17 cellular contexts compared by ENCODE assay signal in genomic region chr7:70764701-70765208, GRCh38.
DNase-seq lines count a peak whose midpoint lies in the region; ATAC-seq and TF ChIP-seq lines count a peak whose summit lies in the region.
"Had no signal": no experiment of that assay in that cellular context is flagged by ENCODE, and none has a peak within 500 bp of the region (broad histone marks: within the 10 kb centered on the region; RNA-seq: fewer than 3 reads in every experiment).

No MANE protein-coding gene starts in this region.

- DNase-seq in CD8-positive, alpha-beta T cell = no peak
- DNase-seq in OCI-LY7 (ENCODE audit: low spot score) = peak; percentile 19
- no peak for DNase-seq in endothelial cell (ENCODE audit: low spot score)
- no peak for DNase-seq in SIG-M5 (lab: John Stamatoyannopoulos, UW)
- no peak for DNase-seq in NCI-H748 (lab: John Stamatoyannopoulos, UW; ENCODE audit: unreplicated experiment)
- DNase-seq in NOMO-1 treated with DMSO at 0.1 percent for 48 hours (lab: John Stamatoyannopoulos, UW; ENCODE audit: unreplicated experiment) = no peak
- DNase-seq: activated CD4-positive, CD25-positive, alpha-beta regulatory T cell; activated naive CD8-positive, alpha-beta T cell treated with anti-CD3 and anti-CD28 coated beads, Interleukin-2, amount 10 ng/mL, durations not matched to agents 7 days and 5 days; left colon; NCI-H1436 treated with DMSO at 0.1 percent for 48 hours; NK-92 treated with Interleukin-12 subunit alpha and Interleukin-12 subunit beta, amount 100 ng/mL, for 24 hours; occipital lobe; sigmoid colon; stimulated activated CD4-positive, alpha-beta T cell treated with anti-CD3 and anti-CD28 coated beads, Interleukin-1b, Interleukin-23, amount 100 ng/mL, for 48 hours had no signal

- no peak overlapping the region for H3K4me3 ChIP-seq in CD8-positive, alpha-beta T cell (ENCODE audit: low read depth, low read length)
- peak overlapping the region; percentile 63 for H3K4me3 ChIP-seq in OCI-LY7 (ENCODE audit: low read depth, low read length, poor library complexity, severe bottlenecking)
- H3K4me3 ChIP-seq: cardiac muscle cell, sigmoid colon, suprapubic skin had no signal

- H3K4me1 Mint-ChIP-seq in CD8-positive, alpha-beta T cell (ENCODE audit: low read depth) = peaks cover 2% of the 10 kb centered on the region
- peaks cover 2% of the 10 kb centered on the region for H3K4me1 Mint-ChIP-seq in endothelial cell (ENCODE audit: unreplicated experiment)
- H3K4me1 Mint-ChIP-seq: activated naive CD8-positive, alpha-beta T cell treated with anti-CD3 and anti-CD28 coated beads, Interleukin-2, amount 10 ng/mL, durations not matched to agents 7 days and 5 days had no signal

- peak overlapping the region; percentile 70 for H3K4me3 Mint-ChIP-seq in CD8-positive, alpha-beta T cell
- peak overlapping the region; percentile 12 for H3K4me3 Mint-ChIP-seq in endothelial cell (ENCODE audit: unreplicated experiment)
- H3K4me3 Mint-ChIP-seq: activated naive CD8-positive, alpha-beta T cell treated with anti-CD3 and anti-CD28 coated beads, Interleukin-2, amount 10 ng/mL, durations not matched to agents 7 days and 5 days had no signal

- no TSS peak for BruUV-seq in OCI-LY7 (replicated peaks; lab: Mats Ljungman, UMichigan)

- peak overlapping the region; percentile 53; the same call in 1 of the 2 replicates for H2AFZ ChIP-seq in OCI-LY7 (ENCODE audit: low read length)

- H3K36me3 Mint-ChIP-seq in CD8-positive, alpha-beta T cell = peaks cover 6% of the 10 kb centered on the region
- H3K36me3 Mint-ChIP-seq in endothelial cell (ENCODE audit: low read depth, unreplicated experiment) = peaks cover 31% of the 10 kb centered on the region
- H3K36me3 Mint-ChIP-seq: activated naive CD8-positive, alpha-beta T cell treated with anti-CD3 and anti-CD28 coated beads, Interleukin-2, amount 10 ng/mL, durations not matched to agents 7 days and 5 days had no signal

- no peaks in the 10 kb centered on the region for H3K27me3 ChIP-seq in CD8-positive, alpha-beta T cell (ENCODE audit: insufficient read depth, low read length)
- H3K27me3 ChIP-seq: cardiac muscle cell, sigmoid colon, suprapubic skin had no signal

- no peaks in the 10 kb centered on the region for H3K9me3 Mint-ChIP-seq in CD8-positive, alpha-beta T cell
- H3K9me3 Mint-ChIP-seq in endothelial cell (ENCODE audit: unreplicated experiment) = no peaks in the 10 kb centered on the region
- H3K9me3 Mint-ChIP-seq: activated naive CD8-positive, alpha-beta T cell treated with anti-CD3 and anti-CD28 coated beads, Interleukin-2, amount 10 ng/mL, durations not matched to agents 7 days and 5 days had no signal

- H3K27ac ChIP-seq in CD8-positive, alpha-beta T cell (ENCODE audit: low read depth, low read length) = no peak overlapping the region
- peak overlapping the region; percentile 85 for H3K27ac ChIP-seq in OCI-LY7 (ENCODE audit: low read depth, low read length, poor library complexity, severe bottlenecking)
- H3K27ac ChIP-seq: cardiac muscle cell, sigmoid colon, suprapubic skin had no signal

- H3K4me2 ChIP-seq in OCI-LY7 (ENCODE audit: low read length) = peak overlapping the region; percentile 82

- CTCF ChIA-PET in CD8-positive, alpha-beta T cell (lab: Charles Lee) = no interaction called here
- CTCF ChIA-PET in OCI-LY7 (lab: Charles Lee; ENCODE audit: unreplicated experiment) = interaction anchor here (0.6 to 1.2 kb wide), 3 partner anchors 10 to 58 kb away, joined by 3 to 15 read pairs (median 3); no protein-coding TSS in a partner anchor

- no peak for TF ChIP-seq CTCF in CD8-positive, alpha-beta T cell (IDR thresholded peaks at IDR 0.05)
- TF ChIP-seq CTCF in OCI-LY7 (conservative IDR thresholded peaks at IDR 0.05; ENCODE audit: low read length) = no peak
- TF ChIP-seq CTCF in endothelial cell (IDR thresholded peaks at IDR 0.05; ENCODE audit: unreplicated experiment) = no peak

- H3K36me3 ChIP-seq in CD8-positive, alpha-beta T cell (ENCODE audit: insufficient read depth, low read length) = no peaks in the 10 kb centered on the region
- H3K36me3 ChIP-seq in OCI-LY7 (ENCODE audit: insufficient read depth, low read length) = peaks cover 36% of the 10 kb centered on the region

- H3K9me3 ChIP-seq in CD8-positive, alpha-beta T cell (ENCODE audit: low read length) = no peaks in the 10 kb centered on the region
- H3K9me3 ChIP-seq in OCI-LY7 (ENCODE audit: low read length) = no peaks in the 10 kb centered on the region
- H3K9me3 ChIP-seq: sigmoid colon, suprapubic skin had no signal

- no peaks in the 10 kb centered on the region for H3K27me3 Mint-ChIP-seq in CD8-positive, alpha-beta T cell (ENCODE audit: low read depth)
- H3K27me3 Mint-ChIP-seq in endothelial cell (ENCODE audit: unreplicated experiment) = peaks cover 2% of the 10 kb centered on the region
- H3K27me3 Mint-ChIP-seq: activated naive CD8-positive, alpha-beta T cell treated with anti-CD3 and anti-CD28 coated beads, Interleukin-2, amount 10 ng/mL, durations not matched to agents 7 days and 5 days had no signal

- no peak for ATAC-seq in CD8-positive, alpha-beta T cell
- ATAC-seq in GM18867 (IDR thresholded peaks at IDR 0.05; ENCODE audit: unreplicated experiment) = peak; percentile 1
- ATAC-seq: left colon had no signal

- no peaks in the 10 kb centered on the region for H3K9me2 ChIP-seq in OCI-LY7 (ENCODE audit: insufficient read depth, low read length)

- POLR2A ChIA-PET in CD8-positive, alpha-beta T cell (lab: Charles Lee) = no interaction called here
- POLR2A ChIA-PET in OCI-LY7 (lab: Charles Lee) = interaction anchor here (0.8 to 2.0 kb wide), 6 partner anchors 12 to 19 kb away, joined by 3 to 8 read pairs (median 4); no protein-coding TSS in a partner anchor

- no peaks in the 10 kb centered on the region for H4K20me1 ChIP-seq in OCI-LY7 (ENCODE audit: insufficient read depth, low read length)

- no peaks in the 10 kb centered on the region for H3K4me1 ChIP-seq in CD8-positive, alpha-beta T cell (ENCODE audit: insufficient read depth, low read length)
- peaks cover 44% of the 10 kb centered on the region for H3K4me1 ChIP-seq in OCI-LY7 (ENCODE audit: insufficient read depth, low read length, poor library complexity, severe bottlenecking)
- H3K4me1 ChIP-seq: sigmoid colon had no signal

- intact Hi-C loops in CD8-positive, alpha-beta T cell (cut with DNase I, micrococcal nuclease) = no loop called here
- intact Hi-C loops in OCI-LY7 (cut with micrococcal nuclease; ENCODE audit: unreplicated experiment) = loop anchor here (5.0 kb wide), 2 partner anchors 43 to 812 kb away; no protein-coding TSS in a partner anchor

- no peak overlapping the region for H3K27ac Mint-ChIP-seq in CD8-positive, alpha-beta T cell
- H3K27ac Mint-ChIP-seq in endothelial cell (ENCODE audit: unreplicated experiment) = no peak overlapping the region
- H3K27ac Mint-ChIP-seq: activated naive CD8-positive, alpha-beta T cell treated with anti-CD3 and anti-CD28 coated beads, Interleukin-2, amount 10 ng/mL, durations not matched to agents 7 days and 5 days had no signal

- H3K79me2 ChIP-seq in OCI-LY7 (ENCODE audit: insufficient read depth, low read depth, low read length) = no peaks in the 10 kb centered on the region
